ENCODE assay signal across 9 cellular contexts in genomic region chr14:51780006-51780692, GRCh38.
A peak's percentile ranks its signal among the peaks of the same experiment; 100 is the strongest.
DNase-seq lines count a peak whose midpoint lies in the region; ATAC-seq and TF ChIP-seq lines count a peak whose summit lies in the region.
"Had no signal": no experiment of that assay in that cellular context is flagged by ENCODE, and none has a peak within 500 bp of the region (broad histone marks: within the 10 kb centered on the region; RNA-seq: fewer than 3 reads in every experiment).

No MANE protein-coding gene starts in this region.

- DNase-seq in D341Med (ENCODE audit: low spot score), result peak; percentile 81
- peak; percentile 88 for DNase-seq in NCI-H69 (lab: John Stamatoyannopoulos, UW)
- peak; percentile 88 for DNase-seq in activated CD8-positive, alpha-beta T cell treated with anti-CD3 and anti-CD28 coated beads for 36 hours
- peak; percentile 62 for DNase-seq in effector CD4-positive, alpha-beta T cell
- peak; percentile 64 to 78 for DNase-seq in lung microvascular endothelial cell (ENCODE audit: low read depth in 2 of 2)
- peak; percentile 39 for DNase-seq in stimulated activated CD8-positive, alpha-beta memory T cell treated with anti-CD3 and anti-CD28 coated beads, Interleukin-12 subunit alpha, Interleukin-12 subunit beta, amount 100 ng/mL, for 4 hours (ENCODE audit: low read depth)

- no peaks in the 10 kb centered on the region for H3K36me3 Mint-ChIP-seq in activated CD8-positive, alpha-beta T cell treated with anti-CD3 and anti-CD28 coated beads for 36 hours (ENCODE audit: low read depth)

- ATAC-seq in HG03175 (IDR thresholded peaks at IDR 0.05; ENCODE audit: unreplicated experiment) (peak; percentile 51), GM21825 (IDR thresholded peaks at IDR 0.05; ENCODE audit: unreplicated experiment) (no peak)
- ATAC-seq in activated CD8-positive, alpha-beta T cell treated with anti-CD3 and anti-CD28 coated beads for 36 hours, result peak; percentile 70

- POLR2A ChIA-PET in activated CD8-positive, alpha-beta T cell treated with anti-CD3 and anti-CD28 coated beads for 36 hours (lab: Charles Lee), result interaction anchor here (0.6 kb wide), 1 partner anchor 67 kb away, joined by 3 read pairs; no protein-coding TSS in a partner anchor

- H3K27me3 Mint-ChIP-seq in activated CD8-positive, alpha-beta T cell treated with anti-CD3 and anti-CD28 coated beads for 36 hours, result peaks cover 2% of the 10 kb centered on the region

- no peak overlapping the region for H3K27ac Mint-ChIP-seq in activated CD8-positive, alpha-beta T cell treated with anti-CD3 and anti-CD28 coated beads for 36 hours
- H3K27ac Mint-ChIP-seq: T-helper 1 cell treated with Interleukin-12 subunit alpha and Interleukin-12 subunit beta and Interleukin-4 antibody, amounts not matched to agents 30 μg/mL and 1 μg/mL, for 36 hours had no signal

- intact Hi-C loops in activated CD8-positive, alpha-beta T cell treated with anti-CD3 and anti-CD28 coated beads for 36 hours (cut with micrococcal nuclease), result loop anchor here (5.0 kb wide), 1 partner anchor 408 kb away; no protein-coding TSS in a partner anchor

- no peak overlapping the region for H3K4me3 Mint-ChIP-seq in activated CD8-positive, alpha-beta T cell treated with anti-CD3 and anti-CD28 coated beads for 36 hours
- H3K4me3 Mint-ChIP-seq: T-helper 1 cell treated with Interleukin-12 subunit alpha and Interleukin-12 subunit beta and Interleukin-4 antibody, amounts not matched to agents 30 μg/mL and 1 μg/mL, for 36 hours had no signal

- H3K9me3 Mint-ChIP-seq in activated CD8-positive, alpha-beta T cell treated with anti-CD3 and anti-CD28 coated beads for 36 hours, result peaks cover under 1% of the 10 kb centered on the region
- H3K9me3 Mint-ChIP-seq: T-helper 1 cell treated with Interleukin-12 subunit alpha and Interleukin-12 subunit beta and Interleukin-4 antibody, amounts not matched to agents 30 μg/mL and 1 μg/mL, for 36 hours had no signal

- H3K4me1 Mint-ChIP-seq in activated CD8-positive, alpha-beta T cell treated with anti-CD3 and anti-CD28 coated beads for 36 hours (ENCODE audit: low read depth), result peaks cover 25% of the 10 kb centered on the region

- peak; percentile 93 for TF ChIP-seq CTCF in activated CD8-positive, alpha-beta T cell treated with anti-CD3 and anti-CD28 coated beads for 36 hours (IDR thresholded peaks at IDR 0.05)

- CTCF ChIA-PET in activated CD8-positive, alpha-beta T cell treated with anti-CD3 and anti-CD28 coated beads for 36 hours (lab: Charles Lee), result interaction anchor here (0.6 to 8.3 kb wide), 27 partner anchors 28 to 497 kb away, joined by 3 to 99 read pairs (median 3); partner anchors contain the start of genes FRMD6 and GNG2
